ENCODE assay signal across 8 cellular contexts in the genomic region with DNA sequence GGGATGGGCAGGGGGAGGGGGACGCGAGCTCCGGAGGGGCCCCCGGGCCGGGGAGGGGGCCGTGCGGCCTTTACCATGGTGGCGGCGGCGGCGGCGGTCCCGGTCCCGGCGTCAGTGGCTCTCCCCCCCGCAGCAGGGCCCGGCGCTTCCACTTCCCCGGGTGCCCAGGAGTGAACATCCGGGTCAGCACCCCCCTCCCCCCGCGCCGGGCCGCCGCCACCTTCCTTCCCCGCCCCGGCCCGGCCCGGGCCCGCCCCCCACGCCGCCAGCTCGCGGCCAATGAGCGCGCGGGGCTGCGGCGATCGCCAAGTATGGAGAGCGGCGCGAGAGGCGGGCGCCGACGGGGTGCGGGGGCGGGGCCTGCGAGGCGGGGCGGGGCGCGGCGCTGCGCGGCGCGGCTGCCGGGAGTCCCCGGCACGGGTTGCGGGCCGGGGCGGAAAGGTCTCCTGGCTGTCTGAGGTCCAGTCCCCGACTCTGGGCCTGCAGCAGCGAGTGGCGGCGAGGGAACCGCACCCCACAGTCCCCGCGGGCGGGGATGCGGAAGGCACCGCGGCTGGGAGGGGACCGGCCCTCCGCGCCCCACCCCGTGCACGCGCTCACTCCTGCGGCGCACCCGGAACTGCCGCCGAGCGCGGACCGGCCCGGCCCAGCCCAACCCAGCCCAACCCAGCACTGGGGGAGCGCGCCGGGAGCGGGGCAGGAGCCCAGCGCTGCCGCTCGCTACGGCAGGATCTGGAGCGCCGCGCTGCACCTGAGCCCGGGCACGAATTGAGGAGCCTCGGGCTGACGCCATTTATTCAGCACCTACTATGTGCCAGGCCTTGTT. TPM values are rescaled to one million over a fixed set of nuclear protein-coding genes. Genes with fewer than 3 reads are reported as not detected.
DNase-seq lines count a peak whose midpoint lies in the region; ATAC-seq lines count a peak whose summit lies in the region.

A gene (minus strand): TSS at position 178 of the 826 bp plus-strand sequence. CDS start 101 bp downstream, at position 77.

- H3K9me3 Mint-ChIP-seq in CD4-positive, alpha-beta memory T cell: no peaks in the 10 kb centered on the region
- no peaks in the 10 kb centered on the region for H3K9me3 Mint-ChIP-seq in memory B cell

- DNase-seq in CD4-positive, alpha-beta memory T cell: peak; percentile 90 to 92 (median 92)
- peak; percentile 33 for DNase-seq in NK-92 (lab: John Stamatoyannopoulos, UW; ENCODE audit: unreplicated experiment)
- DNase-seq in activated CD8-positive, alpha-beta memory T cell treated with anti-CD3 and anti-CD28 coated beads for 4 hours (ENCODE audit: low read depth in 2 of 2): peak; percentile 87
- DNase-seq in effector memory CD4-positive, alpha-beta T cell: peak; percentile 88 to 90 (median 89)
- DNase-seq in memory B cell (ENCODE audit: low spot score in 2 of 2): peak; percentile 83 to 87
- peak; percentile 88 for DNase-seq in stimulated activated CD8-positive, alpha-beta memory T cell treated with anti-CD3 and anti-CD28 coated beads, Interleukin-12 subunit alpha, Interleukin-12 subunit beta, amount 100 ng/mL, for 1 hour (ENCODE audit: low read depth)

- peaks cover 46 to 69% (median 55%) of the 10 kb centered on the region in 4 donors for H3K4me1 Mint-ChIP-seq in CD4-positive, alpha-beta memory T cell
- peaks cover 56% of the 10 kb centered on the region for H3K4me1 Mint-ChIP-seq in memory B cell

- H3K27me3 ChIP-seq in CD4-positive, alpha-beta memory T cell (ENCODE audit: insufficient read depth, low read length): no peaks in the 10 kb centered on the region
- H3K27me3 ChIP-seq in effector memory CD4-positive, alpha-beta T cell (replicated peaks; ENCODE audit: control insufficient read depth, insufficient read depth, low read length, poor library complexity, severe bottlenecking): no peaks in the 10 kb centered on the region

- POLR2A ChIA-PET in CD4-positive, alpha-beta memory T cell (lab: Charles Lee; ENCODE audit: partially characterized antibody): interaction anchor here (0.6 to 23.9 kb wide), 22 partner anchors 11 to 583 kb away, joined by 3 to 734 read pairs (median 4); a partner anchor contains a TSS

- H3K4me3 Mint-ChIP-seq in CD4-positive, alpha-beta memory T cell: peak within 1 kb of the TSS; percentile 91 to 98 (median 94)
- peak within 1 kb of the TSS; percentile 97 for H3K4me3 Mint-ChIP-seq in memory B cell

- no peaks in the 10 kb centered on the region for H3K27me3 Mint-ChIP-seq in CD4-positive, alpha-beta memory T cell
- no peaks in the 10 kb centered on the region for H3K27me3 Mint-ChIP-seq in memory B cell

- H3K9me3 ChIP-seq in CD4-positive, alpha-beta memory T cell (ENCODE audit: control insufficient read depth in 1 of 2, low read length in 2 of 2): no peaks in the 10 kb centered on the region
- no peaks in the 10 kb centered on the region for H3K9me3 ChIP-seq in effector memory CD4-positive, alpha-beta T cell (ENCODE audit: control insufficient read depth, low read length)

- peaks cover 3% of the 10 kb centered on the region for H3K36me3 ChIP-seq in CD4-positive, alpha-beta memory T cell (ENCODE audit: insufficient read depth, low read length)
- H3K36me3 ChIP-seq in effector memory CD4-positive, alpha-beta T cell (ENCODE audit: control insufficient read depth, insufficient read depth, low read length): peaks cover 5% of the 10 kb centered on the region

- ATAC-seq in GM19452 (IDR thresholded peaks at IDR 0.05; ENCODE audit: unreplicated experiment) (peak; percentile 78), HG03571 (IDR thresholded peaks at IDR 0.05; ENCODE audit: unreplicated experiment) (peak; percentile 70), memory B cell (ENCODE audit: low read depth) (peak; percentile 87)

- H3K4me1 ChIP-seq in CD4-positive, alpha-beta memory T cell (ENCODE audit: insufficient read depth, low read length): peaks cover 63% of the 10 kb centered on the region
- peaks cover 53% of the 10 kb centered on the region for H3K4me1 ChIP-seq in effector memory CD4-positive, alpha-beta T cell (ENCODE audit: control insufficient read depth, insufficient read depth, low read length, poor library complexity, severe bottlenecking)

- peak within 1 kb of the TSS; percentile 94 to 99 (median 97) for H3K27ac Mint-ChIP-seq in CD4-positive, alpha-beta memory T cell
- H3K27ac Mint-ChIP-seq in memory B cell: peak within 1 kb of the TSS; percentile 97

- CTCF ChIA-PET in CD4-positive, alpha-beta memory T cell (lab: Charles Lee; ENCODE audit: partially characterized antibody): interaction anchor here (0.8 to 4.7 kb wide), 15 partner anchors 9 to 168 kb away, joined by 3 to 55 read pairs (median 4); no protein-coding TSS in a partner anchor

- peak within 1 kb of the TSS; percentile 87 to 88 for H3K4me3 ChIP-seq in CD4-positive, alpha-beta memory T cell (ENCODE audit: low read length in 2 of 2)
- H3K4me3 ChIP-seq in effector memory CD4-positive, alpha-beta T cell (ENCODE audit: insufficient read depth, low read depth, low read length, poor library complexity, severe bottlenecking): peak within 1 kb of the TSS; percentile 77

- intact Hi-C loops in CD4-positive, alpha-beta memory T cell (cut with micrococcal nuclease): loop anchor here (1.0 to 5.0 kb wide), 8 partner anchors 8 to 233 kb away; a partner anchor contains a TSS

- H3K27ac ChIP-seq in CD4-positive, alpha-beta memory T cell (ENCODE audit: low read depth, low read length): peak within 1 kb of the TSS; percentile 89
- H3K27ac ChIP-seq in effector memory CD4-positive, alpha-beta T cell (ENCODE audit: insufficient read depth, low read length, poor library complexity, severe bottlenecking): peak within 1 kb of the TSS; percentile 92

- H3K36me3 Mint-ChIP-seq in CD4-positive, alpha-beta memory T cell: peaks cover 14 to 36% of the 10 kb centered on the region in 2 donors
- peaks cover 10% of the 10 kb centered on the region for H3K36me3 Mint-ChIP-seq in memory B cell

RNA-seq across cellular contexts. Expression of the gene that starts here (rescaled TPM):
- 100 to 1,000 TPM; 244 to 255 TPM for total RNA-seq in CD4-positive, alpha-beta memory T cell
- polyA plus RNA-seq in CD4-positive, alpha-beta memory T cell: 100 to 1,000 TPM; 436 to 602 TPM

Comparison
In these comparisons a context has a peak if more than half of its experiments do, and no peak if none do; other contexts are left out.
1. Peak in every context shown above with its lines: DNase-seq, ATAC-seq, H3K4me3 ChIP-seq and H3K27ac ChIP-seq.
2. DNase-seq: peak in every context shown above with its lines; median percentile 92 in CD4-positive, alpha-beta memory T cell; 89 in effector memory CD4-positive, alpha-beta T cell; 88 in stimulated activated CD8-positive, alpha-beta memory T cell treated with anti-CD3 and anti-CD28 coated beads, Interleukin-12 subunit alpha, Interleukin-12 subunit beta, amount 100 ng/mL, for 1 hour; 87 in activated CD8-positive, alpha-beta memory T cell treated with anti-CD3 and anti-CD28 coated beads for 4 hours; 85 in memory B cell; 33 in NK-92.